Comparison of ENCODE assay signal across 1 cellular context in the genomic region with DNA sequence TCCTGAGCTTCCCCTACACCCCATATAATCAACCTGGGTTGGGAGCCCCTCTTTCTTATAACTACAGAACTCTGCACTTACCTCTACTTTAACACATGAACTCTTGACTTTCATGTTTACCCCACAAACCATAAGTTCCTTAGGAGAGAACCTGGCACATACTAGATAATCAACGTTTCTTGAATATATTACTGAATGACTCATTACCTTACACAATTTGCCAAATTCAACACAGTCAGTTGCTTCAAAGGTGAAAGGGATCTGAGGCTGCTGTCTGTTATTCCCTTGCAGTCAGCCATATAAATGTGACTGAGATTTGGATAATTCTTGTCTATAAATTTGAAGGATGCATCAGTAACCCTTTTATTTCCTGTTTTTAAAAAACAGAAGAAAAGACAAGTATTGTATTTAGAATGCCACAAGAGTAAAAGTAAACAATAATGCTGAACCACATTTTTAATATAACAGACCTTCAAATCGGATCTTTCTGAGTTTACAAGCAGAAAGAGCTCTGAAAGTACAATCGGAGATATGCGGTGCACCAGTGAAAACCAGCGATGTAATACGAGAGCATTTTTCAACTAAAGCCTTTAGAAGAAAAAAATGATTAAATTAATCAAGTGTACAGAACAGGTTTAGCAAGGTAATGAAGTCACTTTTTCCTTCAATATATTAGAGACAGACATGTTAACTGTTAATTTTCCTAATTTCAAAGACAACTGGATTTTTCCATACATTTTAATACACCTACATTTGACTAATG.
TF ChIP-seq lines count a peak whose summit lies in the region.

No MANE protein-coding gene starts in this region.

TF ChIP-seq in K562, 482 proteins besides CTCF, POLR2A, EP300 and RAD21 (continued from another document):
- TF ChIP-seq, protein P1, sequence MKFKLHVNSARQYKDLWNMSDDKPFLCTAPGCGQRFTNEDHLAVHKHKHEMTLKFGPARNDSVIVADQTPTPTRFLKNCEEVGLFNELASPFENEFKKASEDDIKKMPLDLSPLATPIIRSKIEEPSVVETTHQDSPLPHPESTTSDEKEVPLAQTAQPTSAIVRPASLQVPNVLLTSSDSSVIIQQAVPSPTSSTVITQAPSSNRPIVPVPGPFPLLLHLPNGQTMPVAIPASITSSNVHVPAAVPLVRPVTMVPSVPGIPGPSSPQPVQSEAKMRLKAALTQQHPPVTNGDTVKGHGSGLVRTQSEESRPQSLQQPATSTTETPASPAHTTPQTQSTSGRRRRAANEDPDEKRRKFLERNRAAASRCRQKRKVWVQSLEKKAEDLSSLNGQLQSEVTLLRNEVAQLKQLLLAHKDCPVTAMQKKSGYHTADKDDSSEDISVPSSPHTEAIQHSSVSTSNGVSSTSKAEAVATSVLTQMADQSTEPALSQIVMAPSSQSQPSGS (CRISPR knock-in tag; IDR thresholded peaks at IDR 0.05): no peak
- TF ChIP-seq CEBPB (tag; IDR thresholded peaks at IDR 0.05): peak; percentile 56; the same call in 1 of the 2 replicates
- no peak for TF ChIP-seq HDAC3 (IDR thresholded peaks at IDR 0.05; ENCODE audit: borderline replicate concordance, partially characterized antibody)
- TF ChIP-seq FOSL1 (tag; conservative IDR thresholded peaks at IDR 0.05): peak; percentile 53; the same call in 1 of the 2 replicates
- TF ChIP-seq TEAD2 (tag; IDR thresholded peaks at IDR 0.05): no peak
